8 cellular contexts compared by ENCODE assay signal in genomic region chr15:90101969-90102890, GRCh38. TPM values are rescaled to one million over a fixed set of nuclear protein-coding genes. Genes with fewer than 3 reads are reported as not detected.
DNase-seq lines count a peak whose midpoint lies in the region; ATAC-seq and TF ChIP-seq lines count a peak whose summit lies in the region.

Gene IDH2, minus strand, starts transcription at chr15:90102468. Its CDS starts 78 bp downstream, at chr15:90102390.

- H4K5ac ChIP-seq in mesendoderm (ENCODE audit: low read length) = no peak within 1 kb of the TSS

- H3K27ac ChIP-seq in CD4-positive, alpha-beta memory T cell (ENCODE audit: low read depth, low read length) = peak within 1 kb of the TSS; percentile 65
- peak within 1 kb of the TSS; percentile 90 for H3K27ac ChIP-seq in endodermal cell (ENCODE audit: low read depth, low read length)
- H3K27ac ChIP-seq in mesendoderm (ENCODE audit: low read depth, low read length) = peak within 1 kb of the TSS; percentile 48

- peak; percentile 65 to 82 (median 75) for DNase-seq in CD4-positive, alpha-beta memory T cell
- DNase-seq in NOMO-1 treated with DMSO at 0.1 percent for 48 hours (lab: John Stamatoyannopoulos, UW; ENCODE audit: unreplicated experiment) = peak; percentile 67
- peak; percentile 80 for DNase-seq in activated CD8-positive, alpha-beta memory T cell treated with anti-CD3 and anti-CD28 coated beads, Interleukin-2, amount 10 ng/mL, durations not matched to agents 7 days and 5 days
- DNase-seq in endodermal cell = peak; percentile 92
- DNase-seq in mesendoderm = peak; percentile 88
- peak; percentile 32 for DNase-seq in stimulated activated CD8-positive, alpha-beta memory T cell treated with anti-CD3 and anti-CD28 coated beads, Interleukin-15, amount 100 ng/mL, for 1 hour (ENCODE audit: low read depth)

- CTCF ChIA-PET in CD4-positive, alpha-beta memory T cell (lab: Charles Lee; ENCODE audit: partially characterized antibody) = interaction anchor here (0.7 to 1.4 kb wide), 4 partner anchors 27 to 227 kb away, joined by 3 to 4 read pairs (median 3); no protein-coding TSS in a partner anchor
- CTCF ChIA-PET in activated CD8-positive, alpha-beta memory T cell treated with anti-CD3 and anti-CD28 coated beads, Interleukin-2, amount 10 ng/mL, durations not matched to agents 7 days and 5 days (lab: Charles Lee) = interaction anchor here (0.6 to 2.3 kb wide), 9 partner anchors 9 to 341 kb away, joined by 3 to 11 read pairs (median 3); partner anchors contain the start of genes CIB1 and GDPGP1

- no peaks in the 10 kb centered on the region for H3K27me3 Mint-ChIP-seq in CD4-positive, alpha-beta memory T cell
- H3K27me3 Mint-ChIP-seq in activated CD8-positive, alpha-beta memory T cell treated with anti-CD3 and anti-CD28 coated beads, Interleukin-2, amount 10 ng/mL, durations not matched to agents 7 days and 5 days = peaks cover 4% of the 10 kb centered on the region
- peaks cover 79% of the 10 kb centered on the region for H3K27me3 Mint-ChIP-seq in endodermal cell (ENCODE audit: insufficient read depth)

- H3K56ac ChIP-seq in mesendoderm (ENCODE audit: low read length) = peak within 1 kb of the TSS; percentile 97

- POLR2A ChIA-PET in CD4-positive, alpha-beta memory T cell (lab: Charles Lee; ENCODE audit: partially characterized antibody) = interaction anchor here (0.7 to 3.4 kb wide), 16 partner anchors 8 to 615 kb away, joined by 3 to 27 read pairs (median 3); partner anchors contain the start of genes AP3S2, BLM, CIB1 and GDPGP1

- intact Hi-C loops in CD4-positive, alpha-beta memory T cell (cut with micrococcal nuclease) = loop anchor here (2.0 to 5.0 kb wide), 2 partner anchors 41 to 130 kb away; partner anchors contain the start of genes CIB1 and GDPGP1

- H3K9me3 Mint-ChIP-seq in CD4-positive, alpha-beta memory T cell = peaks cover 0 to 2% (median 0%) of the 10 kb centered on the region in 8 donors
- H3K9me3 Mint-ChIP-seq in activated CD8-positive, alpha-beta memory T cell treated with anti-CD3 and anti-CD28 coated beads, Interleukin-2, amount 10 ng/mL, durations not matched to agents 7 days and 5 days (ENCODE audit: low read depth) = no peaks in the 10 kb centered on the region
- H3K9me3 Mint-ChIP-seq in endodermal cell = no peaks in the 10 kb centered on the region

- no peak for TF ChIP-seq CTCF in endodermal cell (conservative IDR thresholded peaks at IDR 0.05)

- no peaks in the 10 kb centered on the region for H3K79me2 ChIP-seq in mesendoderm (ENCODE audit: control insufficient read depth, insufficient read depth, low read length)

- H3K4me1 ChIP-seq in CD4-positive, alpha-beta memory T cell (ENCODE audit: insufficient read depth, low read length) = peaks cover 47% of the 10 kb centered on the region
- H3K4me1 ChIP-seq in endodermal cell (ENCODE audit: control insufficient read depth, insufficient read depth, low read length) (peaks cover 2% of the 10 kb centered on the region), mesendoderm (ENCODE audit: control insufficient read depth, low read depth, low read length) (peaks cover 2% of the 10 kb centered on the region)

- peaks cover 35 to 55% (median 49%) of the 10 kb centered on the region in 4 donors for H3K4me1 Mint-ChIP-seq in CD4-positive, alpha-beta memory T cell
- peaks cover 47% of the 10 kb centered on the region for H3K4me1 Mint-ChIP-seq in activated CD8-positive, alpha-beta memory T cell treated with anti-CD3 and anti-CD28 coated beads, Interleukin-2, amount 10 ng/mL, durations not matched to agents 7 days and 5 days
- peaks cover 21% of the 10 kb centered on the region for H3K4me1 Mint-ChIP-seq in endodermal cell

- H3K4me2 ChIP-seq in mesendoderm (ENCODE audit: low read length) = peak within 1 kb of the TSS; percentile 98

- peak within 1 kb of the TSS; percentile 85 to 97 (median 90) for H3K4me3 Mint-ChIP-seq in CD4-positive, alpha-beta memory T cell
- peak within 1 kb of the TSS; percentile 79 for H3K4me3 Mint-ChIP-seq in activated CD8-positive, alpha-beta memory T cell treated with anti-CD3 and anti-CD28 coated beads, Interleukin-2, amount 10 ng/mL, durations not matched to agents 7 days and 5 days
- peak within 1 kb of the TSS; percentile 64 for H3K4me3 Mint-ChIP-seq in endodermal cell

- peak; percentile 79 for ATAC-seq in GM19324 (IDR thresholded peaks at IDR 0.05; ENCODE audit: low FRiP score, unreplicated experiment)
- ATAC-seq in HG03460 (IDR thresholded peaks at IDR 0.05; ENCODE audit: unreplicated experiment) = peak; percentile 54
- ATAC-seq in activated CD8-positive, alpha-beta memory T cell treated with anti-CD3 and anti-CD28 coated beads, Interleukin-2, amount 10 ng/mL, durations not matched to agents 7 days and 5 days = peak; percentile 84

- H3K4ac ChIP-seq in mesendoderm (ENCODE audit: low read depth, low read length) = peak within 1 kb of the TSS; percentile 93

- H3K27ac Mint-ChIP-seq in CD4-positive, alpha-beta memory T cell = peak within 1 kb of the TSS; percentile 86 to 100 (median 98)
- peak within 1 kb of the TSS; percentile 96 for H3K27ac Mint-ChIP-seq in activated CD8-positive, alpha-beta memory T cell treated with anti-CD3 and anti-CD28 coated beads, Interleukin-2, amount 10 ng/mL, durations not matched to agents 7 days and 5 days
- no peak within 1 kb of the TSS for H3K27ac Mint-ChIP-seq in endodermal cell

- 0 to 1% methylated on average over 34 to 104 of the region's 104 CpGs for WGBS in endodermal cell (ENCODE audit: insufficient coverage in 1 of 2, insufficient read length in 1 of 2), 2 experiments
- WGBS in mesendoderm (ENCODE audit: extremely low coverage, insufficient coverage, low lambda C conversion rate) = no CpG with 5 or more reads among the region's 104 CpGs

- H3K36me3 ChIP-seq in CD4-positive, alpha-beta memory T cell (ENCODE audit: insufficient read depth, low read length) = no peaks in the 10 kb centered on the region
- H3K36me3 ChIP-seq in endodermal cell (ENCODE audit: control insufficient read depth, insufficient read depth, low read length) (no peaks in the 10 kb centered on the region), mesendoderm (ENCODE audit: control insufficient read depth, insufficient read depth, low read length) (no peaks in the 10 kb centered on the region)

- peaks cover 0 to 6% of the 10 kb centered on the region in 2 donors for H3K36me3 Mint-ChIP-seq in CD4-positive, alpha-beta memory T cell
- peaks cover 10% of the 10 kb centered on the region for H3K36me3 Mint-ChIP-seq in activated CD8-positive, alpha-beta memory T cell treated with anti-CD3 and anti-CD28 coated beads, Interleukin-2, amount 10 ng/mL, durations not matched to agents 7 days and 5 days
- no peaks in the 10 kb centered on the region for H3K36me3 Mint-ChIP-seq in endodermal cell (ENCODE audit: low read depth)

- no peak within 1 kb of the TSS for H4K8ac ChIP-seq in mesendoderm (ENCODE audit: low read depth, low read length)

- peak within 1 kb of the TSS; percentile 86 for H3K18ac ChIP-seq in mesendoderm (ENCODE audit: low read length)

- H3K23ac ChIP-seq in mesendoderm (ENCODE audit: low read length) = no peak within 1 kb of the TSS

- peak within 1 kb of the TSS; percentile 67 for H2BK5ac ChIP-seq in mesendoderm (ENCODE audit: low read length)

- no peak within 1 kb of the TSS for H2BK120ac ChIP-seq in mesendoderm (ENCODE audit: low read depth, low read length)

- H3K27me3 ChIP-seq in CD4-positive, alpha-beta memory T cell (ENCODE audit: insufficient read depth, low read length) = no peaks in the 10 kb centered on the region
- H3K27me3 ChIP-seq in endodermal cell (ENCODE audit: control insufficient read depth, insufficient read depth, low read length, poor library complexity, severe bottlenecking) (peaks cover 53% of the 10 kb centered on the region), mesendoderm (ENCODE audit: insufficient read depth, low read length, poor library complexity) (peaks cover 2% of the 10 kb centered on the region)

- no peak within 1 kb of the TSS for H2AK5ac ChIP-seq in mesendoderm (ENCODE audit: low read length)

- H3K79me1 ChIP-seq in mesendoderm (ENCODE audit: low read length) = peaks cover 4% of the 10 kb centered on the region

- H2BK15ac ChIP-seq in mesendoderm (replicated peaks; ENCODE audit: low read depth) = no peak within 1 kb of the TSS

- H3K9ac ChIP-seq in endodermal cell (ENCODE audit: extremely low read depth, low read length, poor library complexity, severe bottlenecking) = peak within 1 kb of the TSS; percentile 64
- peak within 1 kb of the TSS; percentile 94 for H3K9ac ChIP-seq in mesendoderm (ENCODE audit: low read length)

- H3K9me3 ChIP-seq in CD4-positive, alpha-beta memory T cell (ENCODE audit: control insufficient read depth in 1 of 2, low read length in 2 of 2) = no peaks in the 10 kb centered on the region
- no peaks in the 10 kb centered on the region for H3K9me3 ChIP-seq in endodermal cell (ENCODE audit: control insufficient read depth, low read length)

- H3K4me3 ChIP-seq in CD4-positive, alpha-beta memory T cell (ENCODE audit: low read length in 2 of 2) = peak within 1 kb of the TSS; percentile 70 to 79
- H3K4me3 ChIP-seq in endodermal cell (ENCODE audit: low read length) (peak within 1 kb of the TSS; percentile 82), mesendoderm (ENCODE audit: low read length) (peak within 1 kb of the TSS; percentile 84)

RNA-seq across cellular contexts. Expression of gene IDH2, which starts in this region (rescaled TPM):
- total RNA-seq in CD4-positive, alpha-beta memory T cell = 10 to 100 TPM; 41.2 to 43.6 TPM
- polyA plus RNA-seq in CD4-positive, alpha-beta memory T cell = 100 to 1,000 TPM; 106 to 139 TPM
- total RNA-seq in activated CD8-positive, alpha-beta memory T cell treated with anti-CD3 and anti-CD28 coated beads, Interleukin-2, amount 10 ng/mL, durations not matched to agents 7 days and 5 days = 100 to 1,000 TPM; 196 to 293 TPM
- total RNA-seq in endodermal cell = 10 to 100 TPM; 27.0 to 50.8 TPM
- 120 TPM for polyA plus RNA-seq in endodermal cell (2013, experiment 1 of 2)
- polyA plus RNA-seq in endodermal cell (2013, experiment 2 of 2) = 116 TPM
- 18.1 TPM for polyA plus RNA-seq in mesendoderm (2013, experiment 1 of 2)
- polyA plus RNA-seq in mesendoderm (2013, experiment 2 of 2) = 18.5 TPM

Comparison
In these comparisons a context has a peak if more than half of its experiments do, and no peak if none do; other contexts are left out.
1. Peak in every context shown above with its lines: DNase-seq, ATAC-seq, H3K4me3 ChIP-seq and H3K27ac ChIP-seq.
2. DNase-seq: peak in every context shown above with its lines; median percentile 92 in endodermal cell; 88 in mesendoderm; 80 in activated CD8-positive, alpha-beta memory T cell treated with anti-CD3 and anti-CD28 coated beads, Interleukin-2, amount 10 ng/mL, durations not matched to agents 7 days and 5 days; 75 in CD4-positive, alpha-beta memory T cell; 67 in NOMO-1 treated with DMSO at 0.1 percent for 48 hours; 32 in stimulated activated CD8-positive, alpha-beta memory T cell treated with anti-CD3 and anti-CD28 coated beads, Interleukin-15, amount 100 ng/mL, for 1 hour.